In the genomic region with DNA sequence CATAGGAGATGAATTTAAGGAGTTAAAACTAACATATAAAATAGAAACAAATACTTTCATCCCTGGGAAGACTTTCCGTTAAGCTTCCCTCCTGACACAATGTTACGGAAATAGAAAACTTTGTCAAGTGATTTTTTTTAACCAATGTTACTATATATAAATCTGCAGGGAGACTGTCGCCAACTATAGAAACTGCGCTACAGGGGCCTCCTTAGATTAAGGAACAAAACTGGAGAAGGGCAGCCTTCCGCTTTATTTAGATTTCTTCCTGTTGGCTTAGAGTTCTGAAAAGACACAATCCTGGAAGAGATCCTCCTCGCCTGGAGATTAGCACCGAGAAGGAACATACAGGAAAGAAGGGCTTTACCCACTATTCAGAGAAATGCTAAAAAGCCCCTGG, we compare ENCODE assay signal across 9 cellular contexts. TPM values are rescaled to one million over a fixed set of nuclear protein-coding genes. Genes with fewer than 3 reads are reported as not detected.
DNase-seq lines count a peak whose midpoint lies in the region; ATAC-seq and TF ChIP-seq lines count a peak whose summit lies in the region.
"Had no signal": no experiment of that assay in that cellular context is flagged by ENCODE, and none has a peak within 500 bp of the region (broad histone marks: within the 10 kb centered on the region; RNA-seq: fewer than 3 reads in every experiment).

No MANE protein-coding gene starts in this region.

- H3K4me2 ChIP-seq in DOHH2 (ENCODE audit: low read length) (0 out of 2 replicates have a peak overlapping the region, but pooled peaks have one; percentile 92), PC-9 (peak overlapping the region; percentile 92)

- intact Hi-C loops in PC-9 (cut with micrococcal nuclease; ENCODE audit: unreplicated experiment), result loop anchor here (5.0 to 10.0 kb wide), 4 partner anchors 192 to 1590 kb away; partner anchors contain the start of genes POU2F1, TADA1 and UCK2
- intact Hi-C loops in natural killer cell (cut with micrococcal nuclease), result no loop called here

- H3K4me3 ChIP-seq in DOHH2 (ENCODE audit: low read length) (no peak overlapping the region), PC-9 (peak overlapping the region; percentile 75), fibroblast of villous mesenchyme (ENCODE audit: low read depth, low read length) (peak overlapping the region; percentile 71)

- H3K79me2 ChIP-seq in DOHH2 (ENCODE audit: control insufficient read depth, low read length) (no peaks in the 10 kb centered on the region), PC-9 (ENCODE audit: low read depth) (peaks cover 26% of the 10 kb centered on the region)

- H3K4me3 Mint-ChIP-seq in natural killer cell, result no peak overlapping the region

- H4K20me1 ChIP-seq in DOHH2 (ENCODE audit: control insufficient read depth, insufficient read depth, low read depth, low read length) (no peaks in the 10 kb centered on the region), PC-9 (ENCODE audit: insufficient read depth) (no peaks in the 10 kb centered on the region)

- H3K27me3 ChIP-seq in DOHH2 (ENCODE audit: control insufficient read depth, low read length) (peaks cover 29% of the 10 kb centered on the region), PC-9 (ENCODE audit: insufficient read depth, low read depth) (no peaks in the 10 kb centered on the region)

- BruUV-seq in PC-9 (replicated peaks; lab: Mats Ljungman, UMichigan), result no TSS peak

- H3K9me2 ChIP-seq in DOHH2 (replicated peaks; ENCODE audit: control insufficient read depth, low read length) (no peaks in the 10 kb centered on the region), PC-9 (ENCODE audit: insufficient read depth) (no peaks in the 10 kb centered on the region)

- ATAC-seq in natural killer cell, result no peak
- ATAC-seq in GM18868 (IDR thresholded peaks at IDR 0.05; ENCODE audit: unreplicated experiment), result no peak

- no peak overlapping the region for H3K27ac Mint-ChIP-seq in natural killer cell

- H3K36me3 ChIP-seq in DOHH2 (ENCODE audit: control insufficient read depth, low read length) (no peaks in the 10 kb centered on the region), PC-9 (ENCODE audit: low read depth) (peaks cover 4% of the 10 kb centered on the region; the same call in 1 of the 2 replicates)

- no peaks in the 10 kb centered on the region for H3K36me3 Mint-ChIP-seq in natural killer cell

- no peak overlapping the region for H2AFZ ChIP-seq in PC-9

- no peaks in the 10 kb centered on the region for H3K27me3 Mint-ChIP-seq in natural killer cell (ENCODE audit: low read depth in 2 of 2)

- H3K9me3 Mint-ChIP-seq in natural killer cell, result no peaks in the 10 kb centered on the region

- no peak for DNase-seq in PC-9
- no peak for DNase-seq in fibroblast of villous mesenchyme (ENCODE audit: low read depth)
- peak; percentile 18 for DNase-seq in putamen (ENCODE audit: low spot score)
- DNase-seq in activated CD8-positive, alpha-beta memory T cell treated with anti-CD3 and anti-CD28 coated beads, Interleukin-2, amount 50 U/mL, for 48 hours, result no peak
- no peak for DNase-seq in NCI-H1436 treated with DMSO at 0.1 percent for 48 hours (lab: John Stamatoyannopoulos, UW)
- no peak for DNase-seq in natural killer cell
- DNase-seq: NCI-H748 treated with DMSO at 0.1 percent for 48 hours had no signal

- H3K9me3 ChIP-seq in DOHH2 (ENCODE audit: control insufficient read depth, insufficient read depth, low read length) (no peaks in the 10 kb centered on the region), PC-9 (ENCODE audit: insufficient read depth, low read depth) (no peaks in the 10 kb centered on the region)

- no peak for TF ChIP-seq CTCF in DOHH2 (IDR thresholded peaks at IDR 0.05; ENCODE audit: low read depth, low read length, poor library complexity, severe bottlenecking)
- no peak for TF ChIP-seq CTCF in PC-9 (conservative IDR thresholded peaks at IDR 0.05)
- no peak for TF ChIP-seq CTCF in fibroblast of villous mesenchyme (IDR thresholded peaks at IDR 0.05; ENCODE audit: insufficient read depth, low read depth, low read length)
- no peak for TF ChIP-seq CTCF in natural killer cell (IDR thresholded peaks at IDR 0.05)

- POLR2A ChIA-PET in PC-9 (lab: Charles Lee; ENCODE audit: unreplicated experiment), result interaction anchor here (0.7 kb wide), 1 partner anchor 475 kb away, joined by 4 read pairs; no protein-coding TSS in a partner anchor

- CTCF ChIA-PET in PC-9 (lab: Charles Lee), result no interaction called here

- H3K27ac ChIP-seq in DOHH2 (ENCODE audit: low read depth, low read length) (no peak overlapping the region), PC-9 (peak overlapping the region; percentile 80)

- peaks cover 50% of the 10 kb centered on the region for H3K4me1 ChIP-seq in DOHH2 (ENCODE audit: control insufficient read depth, low read length)
- H3K4me1 ChIP-seq in PC-9 (replicated peaks; ENCODE audit: insufficient read depth), result peaks cover 42% of the 10 kb centered on the region

- H3F3A ChIP-seq in DOHH2 (ENCODE audit: control insufficient read depth, insufficient read depth) (peaks cover 12% of the 10 kb centered on the region), PC-9 (ENCODE audit: insufficient read depth, low read depth) (peaks cover 32% of the 10 kb centered on the region)

- peaks cover 0 to 19% of the 10 kb centered on the region in 2 donors for H3K4me1 Mint-ChIP-seq in natural killer cell

RNA-seq across cellular contexts. Expression of gene MGST3, which starts 1.5 kb away (rescaled TPM):
- 67.2 and 90.1 TPM in 2 replicates for total RNA-seq in PC-9 (2021)
- total RNA-seq in fibroblast of villous mesenchyme, result 126 and 135 TPM in 2 replicates
- total RNA-seq in natural killer cell, result 10 to 100 TPM; 27.2 to 34.3 (median 29.0) TPM
